ENCODE assay signal across 1 cellular context in genomic region chr11:75140269-75141138, GRCh38.
TF ChIP-seq lines count a peak whose summit lies in the region.

No MANE protein-coding gene starts in this region.

TF ChIP-seq in K562, 482 proteins besides CTCF, POLR2A, EP300 and RAD21:
- TF ChIP-seq RBFOX2 (IDR thresholded peaks at IDR 0.05; ENCODE audit: low read depth, low read length) (0 out of 2 replicates have a peak, but pooled peaks have one; percentile 21), CTCFL (IDR thresholded peaks at IDR 0.05; ENCODE audit: borderline replicate concordance, insufficient read depth, low read depth, low read length, poor library complexity, severe bottlenecking) (peak; percentile 62), RCOR1 (IDR thresholded peaks at IDR 0.05; ENCODE audit: borderline replicate concordance in 1 of 2, low read depth in 2 of 2, low read length in 2 of 2) (peak in 1 of 2 experiments; percentile 58; a peak in 1 of 4 replicates), WHSC1 (IDR thresholded peaks at IDR 0.05; ENCODE audit: low read length) (no peak), ZBTB7A (IDR thresholded peaks at IDR 0.05; ENCODE audit: borderline replicate concordance, control insufficient read depth, low read depth, low read length) (no peak), MAX (CRISPR knock-in tag; IDR thresholded peaks at IDR 0.05) (0 out of 2 replicates have a peak, but pooled peaks have one; percentile 29), ATF3 (IDR thresholded peaks at IDR 0.05) (peak; percentile 40; the same call in 1 of the 2 replicates), ATF3 (CRISPR knock-in tag; conservative IDR thresholded peaks at IDR 0.05) (no peak), MAZ (CRISPR knock-in tag; conservative IDR thresholded peaks at IDR 0.05 in 1 of 2, IDR thresholded peaks at IDR 0.05 in 1 of 2) (peak; percentile 24 to 72; a peak in 1 of 4 replicates), ZBTB33 (CRISPR knock-in tag; IDR thresholded peaks at IDR 0.05) (peak; percentile 100), ZNF436 (CRISPR knock-in tag; IDR thresholded peaks at IDR 0.05) (no peak), CREM (IDR thresholded peaks at IDR 0.05; ENCODE audit: low read depth) (peak; percentile 65), ZBTB8A (IDR thresholded peaks at IDR 0.05; ENCODE audit: partially characterized antibody) (no peak), KDM1A (IDR thresholded peaks at IDR 0.05) (peak in 1 of 2 experiments; percentile 18; a peak in 1 of 4 replicates), NFIC (IDR thresholded peaks at IDR 0.05) (peak; percentile 17; the same call in 1 of the 2 replicates), TAL1 (IDR thresholded peaks at IDR 0.05) (no peak), CC2D1A (IDR thresholded peaks at IDR 0.05) (peak; percentile 48; the same call in 1 of the 2 replicates), STAG1 (CRISPR knock-in tag; IDR thresholded peaks at IDR 0.05; ENCODE audit: borderline replicate concordance) (peak; percentile 31; the same call in 1 of the 2 replicates), RBM39 (optimal IDR thresholded peaks at IDR 0.05; ENCODE audit: low read depth, low read length) (no peak), ZEB2 (IDR thresholded peaks at IDR 0.05) (peak; percentile 70; the same call in 1 of the 2 replicates), SRSF9 (IDR thresholded peaks at IDR 0.05; ENCODE audit: borderline replicate concordance, low read depth, low read length) (no peak), CTBP1 (IDR thresholded peaks at IDR 0.05; ENCODE audit: borderline replicate concordance) (peak; percentile 63; the same call in 1 of the 2 replicates), TARDBP (IDR thresholded peaks at IDR 0.05) (0 out of 2 replicates have a peak, but pooled peaks have one; percentile 41), DEAF1 (CRISPR knock-in tag; IDR thresholded peaks at IDR 0.05) (peak; percentile 37; the same call in 1 of the 2 replicates), NR4A1 (CRISPR knock-in tag; IDR thresholded peaks at IDR 0.05) (no peak), NR4A1 (tag; IDR thresholded peaks at IDR 0.05) (no peak), KAT2B (IDR thresholded peaks at IDR 0.05; ENCODE audit: low read depth, low read length) (no peak), CXXC5 (CRISPR knock-in tag; IDR thresholded peaks at IDR 0.05) (peak; percentile 33; the same call in 1 of the 2 replicates), XRCC5 (IDR thresholded peaks at IDR 0.05; ENCODE audit: low read depth, low read length) (peak; percentile 77; the same call in 1 of the 2 replicates), SMC3 (conservative IDR thresholded peaks at IDR 0.05; ENCODE audit: insufficient read depth, low read depth, low read length) (peak; percentile 68), CBFB (CRISPR knock-in tag; IDR thresholded peaks at IDR 0.05) (peak; percentile 48; the same call in 1 of the 2 replicates), CBX3 (IDR thresholded peaks at IDR 0.05; ENCODE audit: borderline replicate concordance in 1 of 2, low read length in 2 of 2) (0 out of 3 replicates have a peak, but pooled peaks of 1 of the 2 experiments have one; percentile 38)
